In genomic region chr16:3819741-3820724, GRCh38 we compare ENCODE assay signal across 8 cellular contexts.
DNase-seq lines count a peak whose midpoint lies in the region; ATAC-seq, FAIRE-seq and TF ChIP-seq lines count a peak whose summit lies in the region.

No MANE protein-coding gene starts in this region.

- H3K4me1 ChIP-seq in skeletal muscle tissue (ENCODE audit: control insufficient read depth in 3 of 3, insufficient read depth in 3 of 3, low read length in 3 of 3) (peaks cover 67 to 77% (median 71%) of the 10 kb centered on the region in 3 donors), endodermal cell (ENCODE audit: control insufficient read depth, insufficient read depth, low read length) (no peaks in the 10 kb centered on the region)

- TF ChIP-seq CTCF in endodermal cell (conservative IDR thresholded peaks at IDR 0.05), result no peak

- CTCF ChIA-PET in T-cell (lab: Charles Lee), result interaction anchor here in 1 of 2 donors (0.6 kb wide), 1 partner anchor 745 kb away, joined by 5 read pairs; no protein-coding TSS in a partner anchor

- no peaks in the 10 kb centered on the region for H3K36me3 ChIP-seq in skeletal muscle tissue (ENCODE audit: control insufficient read depth in 3 of 3, insufficient read depth in 3 of 3, low read length in 3 of 3)
- peaks cover 9% of the 10 kb centered on the region for H3K36me3 ChIP-seq in endodermal cell (ENCODE audit: control insufficient read depth, insufficient read depth, low read length)

- no peaks in the 10 kb centered on the region for H3K9me3 Mint-ChIP-seq in T-cell
- no peaks in the 10 kb centered on the region for H3K9me3 Mint-ChIP-seq in endodermal cell

- H3K27me3 Mint-ChIP-seq in T-cell (no peaks in the 10 kb centered on the region), endodermal cell (ENCODE audit: insufficient read depth) (no peaks in the 10 kb centered on the region)

- WGBS in endodermal cell (ENCODE audit: insufficient coverage in 1 of 2, insufficient read length in 1 of 2), 2 experiments, result 94 to 96% methylated on average over 7 to 8 of the region's 8 CpGs

- POLR2A ChIA-PET in T-cell (lab: Charles Lee), result interaction anchor here (0.7 to 0.9 kb wide), 2 partner anchors 46 to 252 kb away, joined by 3 read pairs; no protein-coding TSS in a partner anchor

- H3K4me1 Mint-ChIP-seq in T-cell, result peaks cover 92 to 94% (median 94%) of the 10 kb centered on the region in 3 donors
- peaks cover 54% of the 10 kb centered on the region for H3K4me1 Mint-ChIP-seq in endodermal cell

- H3K27ac Mint-ChIP-seq in T-cell, result no peak overlapping the region
- H3K27ac Mint-ChIP-seq in endodermal cell, result no peak overlapping the region

- no peak for FAIRE-seq in frontal cortex (lab: Jason Lieb, UNC)

- peak overlapping the region in 2 of 3 donors; percentile 23 to 33 for H3K4me3 ChIP-seq in skeletal muscle tissue (ENCODE audit: low read length in 3 of 3)
- no peak overlapping the region for H3K4me3 ChIP-seq in endodermal cell (ENCODE audit: low read length)

- no peaks in the 10 kb centered on the region for H3K27me3 ChIP-seq in skeletal muscle tissue (ENCODE audit: control insufficient read depth in 3 of 3, insufficient read depth in 3 of 3, low read length in 3 of 3)
- H3K27me3 ChIP-seq in endodermal cell (ENCODE audit: control insufficient read depth, insufficient read depth, low read length, poor library complexity, severe bottlenecking), result no peaks in the 10 kb centered on the region

- no peaks in the 10 kb centered on the region for H3K36me3 Mint-ChIP-seq in T-cell
- no peaks in the 10 kb centered on the region for H3K36me3 Mint-ChIP-seq in endodermal cell (ENCODE audit: low read depth)

- ATAC-seq in T-cell (replicated peaks in 1 of 4) (peak in 3 of 4 experiments; percentile 29 to 68 (median 43)), HG03460 (IDR thresholded peaks at IDR 0.05; ENCODE audit: unreplicated experiment) (no peak)

- DNase-seq in AG08396 (ENCODE audit: low spot score) (peak; percentile 78), LHCN-M2 (ENCODE audit: low read depth) (peak; percentile 93), T-cell (peak in 12 of 34 experiments; percentile 8 to 53 (median 19)), frontal cortex (ENCODE audit: low spot score in 2 of 2) (peak; percentile 19 to 42), AML-193 (lab: John Stamatoyannopoulos, UW) (no peak), endodermal cell (no peak)

- H3K9me3 ChIP-seq in skeletal muscle tissue (ENCODE audit: control insufficient read depth in 3 of 3, low read length in 3 of 3), result no peaks in the 10 kb centered on the region
- H3K9me3 ChIP-seq in endodermal cell (ENCODE audit: control insufficient read depth, low read length), result no peaks in the 10 kb centered on the region

- H3K4me3 Mint-ChIP-seq in T-cell (peak overlapping the region in 2 of 3 donors; percentile 48 to 65), endodermal cell (no peak overlapping the region)

- H3K27ac ChIP-seq in skeletal muscle tissue (ENCODE audit: low read depth, low read length) (peak overlapping the region; percentile 33), endodermal cell (ENCODE audit: low read depth, low read length) (no peak overlapping the region)

- H3K9ac ChIP-seq in skeletal muscle tissue (ENCODE audit: low read depth in 1 of 3, low read length in 3 of 3) (no peak overlapping the region), endodermal cell (ENCODE audit: extremely low read depth, low read length, poor library complexity, severe bottlenecking) (no peak overlapping the region)

Comparison
In these comparisons a context has a peak if more than half of its experiments do, and no peak if none do; other contexts are left out.
1. DNase-seq: peak in AG08396 (single experiment), LHCN-M2 (single experiment) and frontal cortex (2 of 2); none in AML-193 (0 of 2) and endodermal cell (single experiment).